In the genomic region with DNA sequence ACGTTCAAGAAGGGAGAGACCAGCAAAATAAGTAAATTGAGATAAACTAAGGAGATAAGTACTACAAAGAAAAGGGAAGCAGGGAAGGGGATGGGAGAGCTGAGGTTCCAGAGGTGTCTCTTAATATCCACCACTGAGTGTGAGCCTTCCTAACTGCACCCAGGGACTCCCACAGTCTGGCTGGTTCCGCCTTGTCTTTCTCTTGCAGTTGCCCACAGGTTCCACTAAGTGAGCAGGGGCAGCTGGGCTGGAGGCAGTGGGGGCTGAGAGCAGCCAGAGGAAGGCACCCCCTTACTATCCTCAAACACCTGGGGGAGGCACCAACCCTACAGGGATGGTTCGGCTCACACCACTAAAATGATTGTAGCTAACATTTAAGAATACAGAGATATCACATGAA, we compare ENCODE assay signal across 13 cellular contexts.
DNase-seq lines count a peak whose midpoint lies in the region; TF ChIP-seq lines count a peak whose summit lies in the region.
"Had no signal": no experiment of that assay in that cellular context is flagged by ENCODE, and none has a peak within 500 bp of the region (broad histone marks: within the 10 kb centered on the region; RNA-seq: fewer than 3 reads in every experiment).

No MANE protein-coding gene starts in this region.

- no peak for TF ChIP-seq POLR2A in Peyer's patch (IDR thresholded peaks at IDR 0.05)

- H3K4me3 ChIP-seq in BLaER1, result no peak overlapping the region
- H3K4me3 ChIP-seq in Peyer's patch, result no peak overlapping the region
- H3K4me3 ChIP-seq: body of pancreas had no signal

- no peaks in the 10 kb centered on the region for H3K27me3 Mint-ChIP-seq in neural crest cell (ENCODE audit: low read depth)
- H3K27me3 Mint-ChIP-seq: CD8-positive, alpha-beta memory T cell had no signal

- H3K36me3 Mint-ChIP-seq in neural crest cell (ENCODE audit: low read depth), result no peaks in the 10 kb centered on the region

- no peaks in the 10 kb centered on the region for H3K36me3 ChIP-seq in BLaER1
- H3K36me3 ChIP-seq in Peyer's patch, result no peaks in the 10 kb centered on the region

- peaks cover 69% of the 10 kb centered on the region for H3K4me1 Mint-ChIP-seq in neural crest cell

- H3K27ac ChIP-seq in BLaER1 (peak overlapping the region; percentile 66), cingulate gyrus (ENCODE audit: low read depth, low read length) (peak overlapping the region; percentile 72), Peyer's patch (no peak overlapping the region)
- H3K27ac ChIP-seq: body of pancreas had no signal

- H3K9me3 ChIP-seq in BLaER1, result no peaks in the 10 kb centered on the region
- H3K9me3 ChIP-seq in Peyer's patch, result no peaks in the 10 kb centered on the region
- H3K9me3 ChIP-seq: body of pancreas had no signal

- TF ChIP-seq CTCF in GM12872 (IDR thresholded peaks at IDR 0.05; ENCODE audit: insufficient read depth, low read depth, low read length) (0 out of 3 replicates have a peak, but pooled peaks have one; percentile 15), neural crest cell (conservative IDR thresholded peaks at IDR 0.05) (no peak), Peyer's patch (IDR thresholded peaks at IDR 0.05) (no peak)

- peak overlapping the region; percentile 77 for H3K4me2 ChIP-seq in BLaER1

- H3K4me3 Mint-ChIP-seq in neural crest cell, result peak overlapping the region; percentile 4
- H3K4me3 Mint-ChIP-seq: HFFc6 had no signal

- 0 out of 2 replicates have a peak overlapping the region, but pooled peaks have one; percentile 25 for H3K9ac ChIP-seq in BLaER1

- H3K4me1 ChIP-seq in BLaER1, result peaks cover 91% of the 10 kb centered on the region
- H3K4me1 ChIP-seq in Peyer's patch, result peaks cover 0 to 20% (median 10%) of the 10 kb centered on the region in 4 donors
- H3K4me1 ChIP-seq: body of pancreas had no signal

- DNase-seq in neural crest cell (ENCODE audit: low read depth, low spot score) (no peak), Peyer's patch (no peak), SKM-1 (lab: John Stamatoyannopoulos, UW; ENCODE audit: unreplicated experiment) (no peak), AML-193 (lab: John Stamatoyannopoulos, UW) (no peak)
- DNase-seq: body of pancreas; CD8-positive, alpha-beta memory T cell; DMS53; HFFc6; kidney glomerular epithelial cell; mesenchymal stem cell had no signal

- no peaks in the 10 kb centered on the region for H3K27me3 ChIP-seq in BLaER1
- no peaks in the 10 kb centered on the region for H3K27me3 ChIP-seq in Peyer's patch
- H3K27me3 ChIP-seq: body of pancreas had no signal

- H3K9me3 Mint-ChIP-seq in neural crest cell, result no peaks in the 10 kb centered on the region
- H3K9me3 Mint-ChIP-seq: CD8-positive, alpha-beta memory T cell; HFFc6 had no signal

- peaks cover 100% of the 10 kb centered on the region for H4K20me1 ChIP-seq in BLaER1

- peak overlapping the region; percentile 8 for H3K27ac Mint-ChIP-seq in neural crest cell (ENCODE audit: unreplicated experiment)
- H3K27ac Mint-ChIP-seq: HFFc6 had no signal

Comparison
In these comparisons a context has a peak if more than half of its experiments do, and no peak if none do; other contexts are left out.
1. H3K27ac ChIP-seq: peak in BLaER1 (single experiment) and cingulate gyrus (single experiment); none in Peyer's patch (0 of 4).